ENCODE assay signal across 2 cellular contexts in the genomic region with DNA sequence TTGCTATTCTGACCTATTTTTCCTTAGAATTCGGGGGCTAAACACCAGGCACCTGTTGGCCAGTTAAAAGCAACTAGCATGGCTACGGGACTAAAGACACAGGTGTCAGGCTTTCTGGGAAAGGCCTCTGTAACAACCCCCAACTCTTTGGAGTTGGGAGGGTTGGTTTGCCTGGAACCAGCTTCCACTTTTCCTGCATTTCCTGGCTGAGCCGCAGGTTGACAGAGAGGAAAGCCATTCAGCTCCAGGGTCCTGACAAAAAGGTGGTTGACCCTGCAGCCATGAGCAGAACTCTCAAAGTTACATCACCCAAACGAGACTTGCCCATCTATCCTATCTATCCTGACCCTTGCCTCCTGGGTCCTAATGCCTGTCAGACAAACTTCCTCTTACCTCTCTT.
A peak's percentile ranks its signal among the peaks of the same experiment; 100 is the strongest.
TF ChIP-seq lines count a peak whose summit lies in the region.

No MANE protein-coding gene starts in this region.

TF ChIP-seq in HEK293, 187 proteins besides CTCF, POLR2A, EP300 and RAD21:
- TF ChIP-seq ZNF501 (tag by site-specific recombination; IDR thresholded peaks at IDR 0.05): no peak
- TF ChIP-seq SCRT2 (tag by site-specific recombination; IDR thresholded peaks at IDR 0.05): peak; percentile 9; the same call in 1 of the 2 replicates

TF ChIP-seq in K562, 482 proteins besides CTCF, POLR2A, EP300 and RAD21:
- TF ChIP-seq CXXC5 (CRISPR knock-in tag; IDR thresholded peaks at IDR 0.05): peak; percentile 21; the same call in 1 of the 2 replicates
- TF ChIP-seq PATZ1 (CRISPR knock-in tag; IDR thresholded peaks at IDR 0.05; ENCODE audit: borderline replicate concordance): no peak
- TF ChIP-seq ZNF444 (CRISPR knock-in tag; IDR thresholded peaks at IDR 0.05): no peak
- TF ChIP-seq L3MBTL2 (IDR thresholded peaks at IDR 0.05): 0 out of 2 replicates have a peak, but pooled peaks have one; percentile 16
- no peak for TF ChIP-seq IFI16 (CRISPR knock-in tag; IDR thresholded peaks at IDR 0.05)
- TF ChIP-seq MTF1 (CRISPR knock-in tag; IDR thresholded peaks at IDR 0.05; ENCODE audit: borderline replicate concordance): no peak
- no peak for TF ChIP-seq TAF7 (tag; IDR thresholded peaks at IDR 0.05)
- 0 out of 2 replicates have a peak, but pooled peaks have one; percentile 24 for TF ChIP-seq TOE1 (IDR thresholded peaks at IDR 0.05; ENCODE audit: borderline replicate concordance)
- no peak for TF ChIP-seq TOE1 (CRISPR knock-in tag; IDR thresholded peaks at IDR 0.05; ENCODE audit: borderline replicate concordance, low read depth)
- TF ChIP-seq ATF3 (IDR thresholded peaks at IDR 0.05): peak; percentile 33; the same call in 1 of the 2 replicates
- TF ChIP-seq ATF3 (CRISPR knock-in tag; conservative IDR thresholded peaks at IDR 0.05): no peak
- TF ChIP-seq, protein P1, sequence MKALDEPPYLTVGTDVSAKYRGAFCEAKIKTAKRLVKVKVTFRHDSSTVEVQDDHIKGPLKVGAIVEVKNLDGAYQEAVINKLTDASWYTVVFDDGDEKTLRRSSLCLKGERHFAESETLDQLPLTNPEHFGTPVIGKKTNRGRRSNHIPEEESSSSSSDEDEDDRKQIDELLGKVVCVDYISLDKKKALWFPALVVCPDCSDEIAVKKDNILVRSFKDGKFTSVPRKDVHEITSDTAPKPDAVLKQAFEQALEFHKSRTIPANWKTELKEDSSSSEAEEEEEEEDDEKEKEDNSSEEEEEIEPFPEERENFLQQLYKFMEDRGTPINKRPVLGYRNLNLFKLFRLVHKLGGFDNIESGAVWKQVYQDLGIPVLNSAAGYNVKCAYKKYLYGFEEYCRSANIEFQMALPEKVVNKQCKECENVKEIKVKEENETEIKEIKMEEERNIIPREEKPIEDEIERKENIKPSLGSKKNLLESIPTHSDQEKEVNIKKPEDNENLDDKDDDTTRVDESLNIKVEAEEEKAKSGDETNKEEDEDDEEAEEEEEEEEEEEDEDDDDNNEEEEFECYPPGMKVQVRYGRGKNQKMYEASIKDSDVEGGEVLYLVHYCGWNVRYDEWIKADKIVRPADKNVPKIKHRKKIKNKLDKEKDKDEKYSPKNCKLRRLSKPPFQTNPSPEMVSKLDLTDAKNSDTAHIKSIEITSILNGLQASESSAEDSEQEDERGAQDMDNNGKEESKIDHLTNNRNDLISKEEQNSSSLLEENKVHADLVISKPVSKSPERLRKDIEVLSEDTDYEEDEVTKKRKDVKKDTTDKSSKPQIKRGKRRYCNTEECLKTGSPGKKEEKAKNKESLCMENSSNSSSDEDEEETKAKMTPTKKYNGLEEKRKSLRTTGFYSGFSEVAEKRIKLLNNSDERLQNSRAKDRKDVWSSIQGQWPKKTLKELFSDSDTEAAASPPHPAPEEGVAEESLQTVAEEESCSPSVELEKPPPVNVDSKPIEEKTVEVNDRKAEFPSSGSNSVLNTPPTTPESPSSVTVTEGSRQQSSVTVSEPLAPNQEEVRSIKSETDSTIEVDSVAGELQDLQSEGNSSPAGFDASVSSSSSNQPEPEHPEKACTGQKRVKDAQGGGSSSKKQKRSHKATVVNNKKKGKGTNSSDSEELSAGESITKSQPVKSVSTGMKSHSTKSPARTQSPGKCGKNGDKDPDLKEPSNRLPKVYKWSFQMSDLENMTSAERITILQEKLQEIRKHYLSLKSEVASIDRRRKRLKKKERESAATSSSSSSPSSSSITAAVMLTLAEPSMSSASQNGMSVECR (CRISPR knock-in tag; IDR thresholded peaks at IDR 0.05): no peak
- TF ChIP-seq EZH2 (IDR thresholded peaks at IDR 0.05; ENCODE audit: borderline replicate concordance, low read depth, low read length): no peak
- peak; percentile 42; the same call in 1 of the 2 replicates for TF ChIP-seq SMAD4 (CRISPR knock-in tag; conservative IDR thresholded peaks at IDR 0.05)
- TF ChIP-seq NR2C1 (IDR thresholded peaks at IDR 0.05): no peak
- 0 out of 2 replicates have a peak, but pooled peaks have one; percentile 28 for TF ChIP-seq NR2C1 (tag; IDR thresholded peaks at IDR 0.05)
- TF ChIP-seq CREBBP (IDR thresholded peaks at IDR 0.05; ENCODE audit: low read depth, low read length): no peak
- no peak for TF ChIP-seq SMC3 (conservative IDR thresholded peaks at IDR 0.05; ENCODE audit: insufficient read depth, low read depth, low read length)
- TF ChIP-seq PHF21A (IDR thresholded peaks at IDR 0.05; ENCODE audit: borderline replicate concordance, low read depth): no peak
- no peak for TF ChIP-seq ETV5 (CRISPR knock-in tag; IDR thresholded peaks at IDR 0.05; ENCODE audit: low read depth)
- TF ChIP-seq ATF7 (IDR thresholded peaks at IDR 0.05): peak; percentile 39; the same call in 1 of the 2 replicates
- no peak for TF ChIP-seq POLR2H (tag; IDR thresholded peaks at IDR 0.05; ENCODE audit: low read depth)
- TF ChIP-seq RBFOX2 (IDR thresholded peaks at IDR 0.05; ENCODE audit: low read depth, low read length): no peak
- TF ChIP-seq, protein P2, sequence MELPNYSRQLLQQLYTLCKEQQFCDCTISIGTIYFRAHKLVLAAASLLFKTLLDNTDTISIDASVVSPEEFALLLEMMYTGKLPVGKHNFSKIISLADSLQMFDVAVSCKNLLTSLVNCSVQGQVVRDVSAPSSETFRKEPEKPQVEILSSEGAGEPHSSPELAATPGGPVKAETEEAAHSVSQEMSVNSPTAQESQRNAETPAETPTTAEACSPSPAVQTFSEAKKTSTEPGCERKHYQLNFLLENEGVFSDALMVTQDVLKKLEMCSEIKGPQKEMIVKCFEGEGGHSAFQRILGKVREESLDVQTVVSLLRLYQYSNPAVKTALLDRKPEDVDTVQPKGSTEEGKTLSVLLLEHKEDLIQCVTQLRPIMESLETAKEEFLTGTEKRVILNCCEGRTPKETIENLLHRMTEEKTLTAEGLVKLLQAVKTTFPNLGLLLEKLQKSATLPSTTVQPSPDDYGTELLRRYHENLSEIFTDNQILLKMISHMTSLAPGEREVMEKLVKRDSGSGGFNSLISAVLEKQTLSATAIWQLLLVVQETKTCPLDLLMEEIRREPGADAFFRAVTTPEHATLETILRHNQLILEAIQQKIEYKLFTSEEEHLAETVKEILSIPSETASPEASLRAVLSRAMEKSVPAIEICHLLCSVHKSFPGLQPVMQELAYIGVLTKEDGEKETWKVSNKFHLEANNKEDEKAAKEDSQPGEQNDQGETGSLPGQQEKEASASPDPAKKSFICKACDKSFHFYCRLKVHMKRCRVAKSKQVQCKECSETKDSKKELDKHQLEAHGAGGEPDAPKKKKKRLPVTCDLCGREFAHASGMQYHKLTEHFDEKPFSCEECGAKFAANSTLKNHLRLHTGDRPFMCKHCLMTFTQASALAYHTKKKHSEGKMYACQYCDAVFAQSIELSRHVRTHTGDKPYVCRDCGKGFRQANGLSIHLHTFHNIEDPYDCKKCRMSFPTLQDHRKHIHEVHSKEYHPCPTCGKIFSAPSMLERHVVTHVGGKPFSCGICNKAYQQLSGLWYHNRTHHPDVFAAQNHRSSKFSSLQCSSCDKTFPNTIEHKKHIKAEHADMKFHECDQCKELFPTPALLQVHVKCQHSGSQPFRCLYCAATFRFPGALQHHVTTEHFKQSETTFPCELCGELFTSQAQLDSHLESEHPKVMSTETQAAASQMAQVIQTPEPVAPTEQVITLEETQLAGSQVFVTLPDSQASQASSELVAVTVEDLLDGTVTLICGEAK (IDR thresholded peaks at IDR 0.05): 0 out of 2 replicates have a peak, but pooled peaks have one; percentile 20
- TF ChIP-seq, protein P2 (CRISPR knock-in tag; IDR thresholded peaks at IDR 0.05): no peak
- TF ChIP-seq CEBPG (CRISPR knock-in tag; IDR thresholded peaks at IDR 0.05): peak; percentile 36; the same call in 1 of the 2 replicates
- peak in 1 of 2 experiments; percentile 44; a peak in 1 of 4 replicates for TF ChIP-seq CEBPG (tag; conservative IDR thresholded peaks at IDR 0.05 in 1 of 2, IDR thresholded peaks at IDR 0.05 in 1 of 2)
TF ChIP-seq in K562: peak in this region for 9.
